Comparison of ENCODE assay signal across 5 cellular contexts in the genomic region with DNA sequence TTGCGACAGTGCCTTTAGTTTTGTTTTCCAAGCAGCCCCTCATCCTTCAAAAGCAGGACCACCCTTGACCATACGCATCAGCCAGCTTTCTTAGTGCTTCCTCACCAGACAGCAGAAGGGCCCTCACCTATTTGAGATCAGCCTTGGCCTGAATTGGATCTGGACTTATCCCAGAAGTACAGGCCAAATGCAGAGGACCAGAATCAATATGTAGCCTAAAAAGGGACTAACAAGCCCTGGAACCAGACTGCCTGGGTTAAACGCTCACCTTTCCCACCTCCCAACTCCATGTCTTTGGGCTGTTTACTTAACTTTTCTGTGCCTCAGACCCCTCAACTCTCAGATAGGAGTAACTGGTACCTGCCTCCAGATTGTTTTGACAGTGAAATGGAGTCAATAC.
"Had no signal": no experiment of that assay in that cellular context is flagged by ENCODE, and none has a peak within 500 bp of the region (broad histone marks: within the 10 kb centered on the region; RNA-seq: fewer than 3 reads in every experiment).

No MANE protein-coding gene starts in this region.

- H2AFZ ChIP-seq: GM23338 had no signal

- DNase-seq: H9, HCEC 1CT, KG1 had no signal

- H3K4me2 ChIP-seq: GM23338 had no signal

- H3K4me3 ChIP-seq: GM23338, K562 had no signal

- ATAC-seq: GM23338, K562 had no signal
